In genomic region chr4:166202991-166203390, GRCh38 we compare ENCODE assay signal across 17 cellular contexts.
A peak's percentile ranks its signal among the peaks of the same experiment; 100 is the strongest.
DNase-seq lines count a peak whose midpoint lies in the region; ATAC-seq and TF ChIP-seq lines count a peak whose summit lies in the region.
"Had no signal": no experiment of that assay in that cellular context is flagged by ENCODE, and none has a peak within 500 bp of the region (broad histone marks: within the 10 kb centered on the region; RNA-seq: fewer than 3 reads in every experiment).

No MANE protein-coding gene starts in this region.

- H3K4ac ChIP-seq in trophoblast cell (ENCODE audit: low read depth, low read length) = no peak overlapping the region

- no peak overlapping the region for H3K4me3 Mint-ChIP-seq in GM23338
- H3K4me3 Mint-ChIP-seq in WTC11 = no peak overlapping the region
- H3K4me3 Mint-ChIP-seq: CD4-positive, CD25-positive, alpha-beta regulatory T cell; CD8-positive, alpha-beta memory T cell had no signal

- no CpG with 5 or more reads among the region's 4 CpGs for WGBS in trophoblast cell (ENCODE audit: extremely low coverage, insufficient coverage, insufficient read length)

- H3K79me1 ChIP-seq in trophoblast cell (ENCODE audit: low read length) = no peaks in the 10 kb centered on the region

- no peak overlapping the region for H2BK5ac ChIP-seq in trophoblast cell (ENCODE audit: low read depth, low read length, poor library complexity)

- H3K9me3 Mint-ChIP-seq in GM23338 = no peaks in the 10 kb centered on the region; the same call in 2 of the 3 replicates
- no peaks in the 10 kb centered on the region for H3K9me3 Mint-ChIP-seq in WTC11

- CTCF ChIA-PET in WTC11 (lab: Charles Lee) = interaction anchor here (1.0 kb wide), 1 partner anchor 57 kb away, joined by 3 read pairs; no protein-coding TSS in a partner anchor

- no peaks in the 10 kb centered on the region for H3K36me3 ChIP-seq in GM23338 (ENCODE audit: insufficient read depth)
- no peaks in the 10 kb centered on the region for H3K36me3 ChIP-seq in trophoblast cell (ENCODE audit: control insufficient read depth in 1 of 2, insufficient read depth in 2 of 2, low read length in 2 of 2)
- H3K36me3 ChIP-seq: BE2C had no signal

- no peak overlapping the region for H2BK12ac ChIP-seq in trophoblast cell (ENCODE audit: low read length)

- no peaks in the 10 kb centered on the region for H4K20me1 ChIP-seq in GM23338 (replicated peaks; ENCODE audit: insufficient read depth)

- H3K18ac ChIP-seq in trophoblast cell (ENCODE audit: low read length) = no peak overlapping the region

- H3K9me2 ChIP-seq in GM23338 (ENCODE audit: insufficient read depth) = peaks cover 3% of the 10 kb centered on the region

- H2AFZ ChIP-seq in GM23338 = peak overlapping the region; percentile 24; the same call in 1 of the 2 replicates
- H2AFZ ChIP-seq in trophoblast cell (ENCODE audit: insufficient read depth, low read length, poor library complexity) = no peak overlapping the region

- no peak overlapping the region for H4K12ac ChIP-seq in trophoblast cell (ENCODE audit: low read depth, low read length)

- H3K27me3 Mint-ChIP-seq in GM23338 (ENCODE audit: insufficient read depth, low read depth, poor library complexity) (peaks cover 4% of the 10 kb centered on the region), WTC11 (ENCODE audit: low read depth) (no peaks in the 10 kb centered on the region)
- H3K27me3 Mint-ChIP-seq: CD4-positive, CD25-positive, alpha-beta regulatory T cell; CD8-positive, alpha-beta memory T cell had no signal

- no peak overlapping the region for H3K27ac Mint-ChIP-seq in GM23338
- H3K27ac Mint-ChIP-seq in WTC11 = no peak overlapping the region
- H3K27ac Mint-ChIP-seq: CD4-positive, CD25-positive, alpha-beta regulatory T cell; CD8-positive, alpha-beta memory T cell had no signal

- in situ Hi-C loops in ACHN (cut with HindIII; ENCODE audit: low pct_ligation_motif_present, low pct_unique_long_range_greater_than_20kb, low sequenced_read_pairs) = no loop called here

- no peak overlapping the region for H2BK120ac ChIP-seq in trophoblast cell (ENCODE audit: insufficient read depth, low read length, poor library complexity)

- H3K27ac ChIP-seq in GM23338 (ENCODE audit: low read depth) = no peak overlapping the region
- H3K27ac ChIP-seq in trophoblast cell (ENCODE audit: low read depth, low read length) = no peak overlapping the region

- H4K91ac ChIP-seq in trophoblast cell (ENCODE audit: low read depth, low read length) = no peak overlapping the region

- no peaks in the 10 kb centered on the region for H3K9me3 ChIP-seq in trophoblast cell (ENCODE audit: insufficient read depth, low read depth, low read length)
- H3K9me3 ChIP-seq: BE2C, Caco-2 had no signal

- DNase-seq in GM23338 (ENCODE audit: low spot score) (no peak), WTC11 (ENCODE audit: low spot score) (peak; percentile 20), islet precursor cell (peak; percentile 63), trophoblast cell (no peak), ACHN (no peak), cerebellar nuclear complex (lab: John Stamatoyannopoulos, UW) (no peak)
- DNase-seq: BE2C; C1 segment of cervical spinal cord; Caco-2; CD4-positive, CD25-positive, alpha-beta regulatory T cell; CD8-positive, alpha-beta memory T cell; DMS153; DMS79; EL; HCEC 1CT; KG1 had no signal

- ATAC-seq in GM23338 (no peak), WTC11 (peak; percentile 69), GM21717 (IDR thresholded peaks at IDR 0.05; ENCODE audit: unreplicated experiment) (no peak)

- no peaks in the 10 kb centered on the region for H3K4me1 ChIP-seq in GM23338 (ENCODE audit: insufficient read depth)
- peaks cover 0 to 2% of the 10 kb centered on the region in 2 experiments for H3K4me1 ChIP-seq in trophoblast cell (ENCODE audit: control insufficient read depth in 1 of 2, insufficient read depth in 2 of 2, low read length in 2 of 2)
- H3K4me1 ChIP-seq: BE2C, Caco-2 had no signal

- no peaks in the 10 kb centered on the region for H3K36me3 Mint-ChIP-seq in GM23338 (ENCODE audit: low read depth)
- no peaks in the 10 kb centered on the region for H3K36me3 Mint-ChIP-seq in WTC11
- H3K36me3 Mint-ChIP-seq: CD4-positive, CD25-positive, alpha-beta regulatory T cell; CD8-positive, alpha-beta memory T cell had no signal

- no peaks in the 10 kb centered on the region for H3K79me2 ChIP-seq in GM23338 (replicated peaks; ENCODE audit: insufficient read depth)
- H3K79me2 ChIP-seq in trophoblast cell (ENCODE audit: control insufficient read depth, insufficient read depth, low read length, poor library complexity) = no peaks in the 10 kb centered on the region

- no peak overlapping the region for H3K14ac ChIP-seq in trophoblast cell (ENCODE audit: low read length)

- no peak overlapping the region for H3K4me2 ChIP-seq in GM23338
- no peak overlapping the region for H3K4me2 ChIP-seq in trophoblast cell (ENCODE audit: low read length)

- peak overlapping the region; percentile 25 for H3K9ac ChIP-seq in trophoblast cell (ENCODE audit: low read length)

- no peak overlapping the region for H3K23ac ChIP-seq in trophoblast cell (ENCODE audit: low read length)

- no peaks in the 10 kb centered on the region for H3F3A ChIP-seq in GM23338 (replicated peaks; ENCODE audit: low read depth)

- peaks cover 4% of the 10 kb centered on the region; the same call in 1 of the 3 replicates for H3K4me1 Mint-ChIP-seq in GM23338
- peaks cover 21% of the 10 kb centered on the region for H3K4me1 Mint-ChIP-seq in WTC11
- H3K4me1 Mint-ChIP-seq: CD4-positive, CD25-positive, alpha-beta regulatory T cell; CD8-positive, alpha-beta memory T cell had no signal

- H3K4me3 ChIP-seq in GM23338 (no peak overlapping the region), trophoblast cell (ENCODE audit: low read depth, low read length) (no peak overlapping the region)

- POLR2A ChIA-PET in WTC11 (lab: Charles Lee) = no interaction called here

- no peaks in the 10 kb centered on the region for H3K27me3 ChIP-seq in GM23338 (ENCODE audit: insufficient read depth)
- no peaks in the 10 kb centered on the region for H3K27me3 ChIP-seq in trophoblast cell (ENCODE audit: insufficient read depth, low read length)
- H3K27me3 ChIP-seq: BE2C had no signal

- TF ChIP-seq CTCF in GM23338 (conservative IDR thresholded peaks at IDR 0.05; ENCODE audit: low read depth in 2 of 2) = no peak
- no peak for TF ChIP-seq CTCF in WTC11 (IDR thresholded peaks at IDR 0.05)

- H4K8ac ChIP-seq in trophoblast cell (ENCODE audit: low read depth, low read length) = no peak overlapping the region

- H2AK5ac ChIP-seq in trophoblast cell (ENCODE audit: low read length) = no peak overlapping the region

TF ChIP-seq in GM23338, 12 proteins besides CTCF, POLR2A, EP300 and RAD21:
- TF ChIP-seq POLR2AphosphoS5 (IDR thresholded peaks at IDR 0.05; ENCODE audit: low read depth) (no peak), CREB1 (CRISPR knock-in tag; IDR thresholded peaks at IDR 0.05; ENCODE audit: low read depth) (no peak), ZNF331 (CRISPR knock-in tag; IDR thresholded peaks at IDR 0.05; ENCODE audit: low read depth) (no peak)
TF ChIP-seq in GM23338: peak in this region for 0.

TF ChIP-seq in WTC11, 78 proteins besides CTCF, POLR2A, EP300 and RAD21 (continues in another document):
- no peak for TF ChIP-seq ZNF532 (CRISPR knock-in tag; IDR thresholded peaks at IDR 0.05; ENCODE audit: borderline replicate concordance)
- TF ChIP-seq KAT7 (CRISPR knock-in tag; IDR thresholded peaks at IDR 0.05; ENCODE audit: borderline replicate concordance) = no peak
- TF ChIP-seq NFE2L1 (CRISPR knock-in tag; IDR thresholded peaks at IDR 0.05) = no peak
- TF ChIP-seq JUN (CRISPR knock-in tag; IDR thresholded peaks at IDR 0.05) = no peak
- TF ChIP-seq ERG (CRISPR knock-in tag; IDR thresholded peaks at IDR 0.05) = no peak

Comparison
In these comparisons a context has a peak if more than half of its experiments do, and no peak if none do; other contexts are left out.
1. DNase-seq: peak in WTC11 (single experiment) and islet precursor cell (single experiment); none in GM23338 (single experiment), trophoblast cell (0 of 2), ACHN (single experiment) and cerebellar nuclear complex (0 of 2).